8 cellular contexts compared by ENCODE assay signal in genomic region chr14:102508774-102509743, GRCh38. TPM values are rescaled to one million over a fixed set of nuclear protein-coding genes. Genes with fewer than 3 reads are reported as not detected.
DNase-seq lines count a peak whose midpoint lies in the region; ATAC-seq lines count a peak whose summit lies in the region.

No MANE protein-coding gene starts in this region.

- no peaks in the 10 kb centered on the region for H3K27me3 ChIP-seq in SJCRH30

- H3K27ac ChIP-seq in SJCRH30 (peak overlapping the region; percentile 16; the same call in 1 of the 2 replicates), caudate nucleus (ENCODE audit: low read depth, low read length) (peak overlapping the region; percentile 89)

- DNase-seq in GM03348 (ENCODE audit: low spot score) (peak; percentile 84), SJCRH30 (peak in 1 of 2 experiments; percentile 44), caudate nucleus (lab: John Stamatoyannopoulos, UW) (peak in 11 of 61 donors; percentile 19 to 67 (median 31)), iris pigment epithelial cell (ENCODE audit: low read depth) (peak; percentile 27), GDM1 (lab: John Stamatoyannopoulos, UW) (no peak), superior temporal gyrus (ENCODE audit: extremely low spot score) (no peak)
- peak; percentile 36 for DNase-seq in stimulated activated CD4-positive, alpha-beta T cell treated with anti-CD3 and anti-CD28 coated beads, Interleukin-4, amount 100 ng/mL, for 1 hour

- no peaks in the 10 kb centered on the region for H3K4me1 ChIP-seq in SJCRH30

- peak; percentile 5 for ATAC-seq in HG02852 (IDR thresholded peaks at IDR 0.05; ENCODE audit: unreplicated experiment)

- H3K4me3 ChIP-seq in SJCRH30 = peak overlapping the region; percentile 81

- H3K9me3 ChIP-seq in SJCRH30 (replicated peaks) = no peaks in the 10 kb centered on the region

- no peaks in the 10 kb centered on the region; the same call in 1 of the 2 replicates for H3K36me3 ChIP-seq in SJCRH30

RNA-seq across cellular contexts. Expression of gene ANKRD9, which starts 0.5 kb away (rescaled TPM):
- total RNA-seq in SJCRH30 (2014; rRNA removed; shearing (Covaris generic)) = 19.9 and 20.5 TPM in 2 replicates

Comparison
In these comparisons a context has a peak if more than half of its experiments do, and no peak if none do; other contexts are left out.
1. DNase-seq: peak in GM03348 (single experiment), iris pigment epithelial cell (single experiment) and stimulated activated CD4-positive, alpha-beta T cell treated with anti-CD3 and anti-CD28 coated beads, Interleukin-4, amount 100 ng/mL, for 1 hour (single experiment); none in GDM1 (single experiment) and superior temporal gyrus (single experiment).